Comparison of ENCODE assay signal across 25 cellular contexts in genomic region chr6:35850209-35850608, GRCh38.
"Had no signal": no experiment of that assay in that cellular context is flagged by ENCODE, and none has a peak within 500 bp of the region (broad histone marks: within the 10 kb centered on the region; RNA-seq: fewer than 3 reads in every experiment).

No MANE protein-coding gene starts in this region.

- H3K27ac ChIP-seq: breast epithelium, esophagus muscularis mucosa, foreskin keratinocyte, heart left ventricle, parathyroid adenoma, psoas muscle, sigmoid colon, stomach, thyroid gland had no signal

- H3K4me3 ChIP-seq: breast epithelium, esophagus muscularis mucosa, heart left ventricle, psoas muscle, sigmoid colon, stomach, thyroid gland had no signal

- ATAC-seq: activated CD8-positive, alpha-beta T cell treated with anti-CD3 and anti-CD28 coated beads for 36 hours; activated naive CD4-positive, alpha-beta T cell treated with anti-CD3 and anti-CD28 coated beads, Interleukin-2, amount 50 U/mL, for 72 hours; activated T-cell treated with anti-CD3 and anti-CD28 coated beads, Interleukin-2, amount 50 U/mL, for 4 hours; activated T-helper 17 cell treated with anti-CD3 and anti-CD28 coated beads, Interleukin-2, amount 50 U/mL, for 72 hours; foreskin keratinocyte; heart left ventricle; naive thymus-derived CD8-positive, alpha-beta T cell; psoas muscle; stimulated activated memory B cell treated with anti-CD40 and anti-IgM and Interleukin-4, amounts not matched to agents 10 μg/mL and 1 μg/mL and 100 μg/mL, for 72 hours; WTC11 had no signal

- DNase-seq: activated CD4-positive, alpha-beta T cell treated with anti-CD3 and anti-CD28 coated beads for 1 hour; activated CD4-positive, alpha-beta T cell treated with anti-CD3 and anti-CD28 coated beads, Interleukin-2, amount 10 ng/mL, durations not matched to agents 7 days and 5 days; activated CD8-positive, alpha-beta T cell treated with anti-CD3 and anti-CD28 coated beads for 36 hours; activated T-cell treated with anti-CD3 and anti-CD28 coated beads, Interleukin-2, amount 50 U/mL, for 4 hours; effector CD4-positive, alpha-beta T cell; foreskin keratinocyte; heart left ventricle; midbrain; naive thymus-derived CD8-positive, alpha-beta T cell; occipital lobe; psoas muscle; sigmoid colon; small intestine; stimulated activated CD4-positive, alpha-beta T cell treated with anti-CD3 and anti-CD28 coated beads, Interleukin-1b, Interleukin-23, amount 100 ng/mL, for 48 hours; stimulated activated CD4-positive, alpha-beta T cell treated with anti-CD3 and anti-CD28 coated beads, Interleukin-4, amount 100 ng/mL, for 4 hours; stimulated activated CD8-positive, alpha-beta memory T cell treated with anti-CD3 and anti-CD28 coated beads, Interleukin-4, amount 100 ng/mL, for 48 hours; stomach; thyroid gland had no signal

- H3K27me3 ChIP-seq: breast epithelium, esophagus muscularis mucosa, foreskin keratinocyte, heart left ventricle, sigmoid colon, stomach, thyroid gland had no signal
